15 cellular contexts compared by ENCODE assay signal in genomic region chr2:208222351-208222750, GRCh38. TPM values are rescaled to one million over a fixed set of nuclear protein-coding genes. Genes with fewer than 3 reads are reported as not detected.
DNase-seq lines count a peak whose midpoint lies in the region; ATAC-seq and TF ChIP-seq lines count a peak whose summit lies in the region.
"Had no signal": no experiment of that assay in that cellular context is flagged by ENCODE, and none has a peak within 500 bp of the region (broad histone marks: within the 10 kb centered on the region; RNA-seq: fewer than 3 reads in every experiment).

No MANE protein-coding gene starts in this region.

- H3K9me3 ChIP-seq in smooth muscle cell (replicated peaks; ENCODE audit: low read depth): no peaks in the 10 kb centered on the region
- H3K9me3 ChIP-seq: transverse colon had no signal

- no peak overlapping the region for H2AFZ ChIP-seq in smooth muscle cell (ENCODE audit: low read depth)

- WGBS in smooth muscle cell (ENCODE audit: low lambda C conversion rate): 59% methylated on average over 3 of the region's 3 CpGs

- H3K36me3 ChIP-seq in smooth muscle cell (ENCODE audit: low read depth): no peaks in the 10 kb centered on the region
- H3K36me3 ChIP-seq: transverse colon had no signal

- no peaks in the 10 kb centered on the region for H3F3A ChIP-seq in smooth muscle cell (ENCODE audit: low read depth)

- H3K27ac ChIP-seq in smooth muscle cell (ENCODE audit: low read depth): no peak overlapping the region
- H3K27ac ChIP-seq: C4-2B, transverse colon had no signal

- H3K27me3 ChIP-seq in smooth muscle cell (ENCODE audit: low read depth): no peaks in the 10 kb centered on the region
- H3K27me3 ChIP-seq: transverse colon had no signal

- H3K4me3 ChIP-seq in choroid plexus epithelial cell (ENCODE audit: low read depth, low read length): no peak overlapping the region
- H3K4me3 ChIP-seq in smooth muscle cell: no peak overlapping the region
- H3K4me3 ChIP-seq: transverse colon had no signal

- H4K20me1 ChIP-seq in smooth muscle cell (ENCODE audit: low read depth): no peaks in the 10 kb centered on the region

- no peaks in the 10 kb centered on the region for H3K4me1 ChIP-seq in smooth muscle cell (ENCODE audit: low read depth)
- H3K4me1 ChIP-seq: transverse colon had no signal

- peak; percentile 6 for DNase-seq in GOT3 (lab: John Stamatoyannopoulos, UW)
- peak; percentile 70 for DNase-seq in NCI-H226
- peak; percentile 13 for DNase-seq in choroid plexus epithelial cell (ENCODE audit: low read depth)
- DNase-seq in renal cortical epithelial cell (ENCODE audit: low read depth): peak; percentile 32
- DNase-seq in activated CD4-positive, alpha-beta T cell treated with anti-CD3 and anti-CD28 coated beads for 1 hour: no peak
- no peak for DNase-seq in smooth muscle cell (lab: John Stamatoyannopoulos, UW; ENCODE audit: unreplicated experiment)
- DNase-seq in NCI-H1694 treated with DMSO at 0.1 percent for 48 hours (lab: John Stamatoyannopoulos, UW): no peak
- DNase-seq: activated naive CD4-positive, alpha-beta T cell treated with Interleukin-2 at 50 U/mL for 16 hours; central memory CD4-positive, alpha-beta T cell; left cardiac atrium; NCI-H1436; transverse colon had no signal

- no peak for TF ChIP-seq CTCF in choroid plexus epithelial cell (conservative IDR thresholded peaks at IDR 0.05; ENCODE audit: low read depth, low read length)
- TF ChIP-seq CTCF in smooth muscle cell (IDR thresholded peaks at IDR 0.05; ENCODE audit: borderline replicate concordance, insufficient read depth, poor library complexity, severe bottlenecking): no peak

- H3K79me2 ChIP-seq in smooth muscle cell (ENCODE audit: low read depth): no peaks in the 10 kb centered on the region

- H3K9ac ChIP-seq in smooth muscle cell (ENCODE audit: low read depth): no peak overlapping the region

- no peak overlapping the region for H3K4me2 ChIP-seq in smooth muscle cell

- no peak for ATAC-seq in HG02840 (IDR thresholded peaks at IDR 0.05; ENCODE audit: low FRiP score, unreplicated experiment)
- ATAC-seq: left cardiac atrium had no signal

RNA-seq across cellular contexts. Expression of gene IDH1, which starts 32.5 kb away (rescaled TPM):
- total RNA-seq in renal cortical epithelial cell: 89.7 and 202 TPM in 2 replicates
- total RNA-seq in smooth muscle cell: 98.6 and 143 TPM in 2 replicates
- 76.0 and 97.2 TPM in 2 replicates for polyA plus RNA-seq in smooth muscle cell

RNA-seq across cellular contexts. Expression of gene C2orf80, which starts 32.5 kb away (rescaled TPM):
- total RNA-seq in renal cortical epithelial cell (not detected in 2 replicates), smooth muscle cell (not detected in 2 replicates)
- polyA plus RNA-seq in smooth muscle cell: not detected in 2 replicates
- total RNA-seq: left cardiac atrium, progenitor cell of endocrine pancreas, transverse colon had no signal

RNA-seq across cellular contexts. Expression of gene PIKFYVE, which starts 43.7 kb away (rescaled TPM):
- total RNA-seq in renal cortical epithelial cell (16.3 and 40.8 TPM in 2 replicates), smooth muscle cell (29.5 and 32.5 TPM in 2 replicates)
- 4.9 and 5.2 TPM in 2 replicates for polyA plus RNA-seq in smooth muscle cell

RNA-seq across cellular contexts. Expression of gene CRYGA, which starts 59.0 kb away (rescaled TPM):
- total RNA-seq in renal cortical epithelial cell (not detected in 2 replicates), smooth muscle cell (not detected in 2 replicates)
- polyA plus RNA-seq in smooth muscle cell: not detected in 2 replicates
- total RNA-seq: left cardiac atrium, progenitor cell of endocrine pancreas, transverse colon had no signal

Comparison
In these comparisons a context has a peak if more than half of its experiments do, and no peak if none do; other contexts are left out.
1. DNase-seq: peak in GOT3 (single experiment), NCI-H226 (single experiment), choroid plexus epithelial cell (single experiment) and renal cortical epithelial cell (single experiment); none in activated CD4-positive, alpha-beta T cell treated with anti-CD3 and anti-CD28 coated beads for 1 hour (single experiment), smooth muscle cell (single experiment) and NCI-H1694 treated with DMSO at 0.1 percent for 48 hours (single experiment).